ENCODE assay signal across 15 cellular contexts in the genomic region with DNA sequence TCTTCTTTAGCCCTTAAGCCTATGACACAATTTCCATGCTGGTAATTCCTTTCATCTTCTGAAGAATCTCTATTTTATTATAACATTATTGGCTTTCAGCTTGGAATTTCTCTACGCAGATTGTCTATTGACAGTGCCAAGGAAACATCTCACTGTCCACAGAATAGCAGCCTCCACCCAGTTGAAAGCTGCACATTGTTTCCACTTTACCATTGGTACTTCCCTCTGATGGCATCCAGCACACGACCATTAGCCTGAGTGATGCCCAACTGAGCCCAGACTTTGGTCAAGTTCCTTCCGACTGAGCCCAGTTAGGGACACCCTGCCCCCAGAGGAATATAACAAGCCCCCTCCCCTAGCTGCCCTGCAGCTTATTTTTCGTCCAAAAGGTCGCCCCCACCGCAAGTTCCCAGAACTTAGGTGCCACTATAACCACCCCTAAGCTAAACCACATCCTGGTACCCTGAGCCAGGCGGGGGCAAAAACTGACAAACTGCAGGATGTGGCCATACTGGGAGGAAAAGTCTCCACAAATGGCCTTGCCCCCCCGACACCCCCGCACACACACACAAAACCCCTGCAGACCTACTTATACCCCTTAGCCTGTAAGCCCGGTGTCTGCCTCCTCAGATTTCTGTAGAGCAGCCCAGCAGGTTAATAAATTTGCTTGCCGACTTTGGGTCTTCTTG. TPM values are rescaled to one million over a fixed set of nuclear protein-coding genes. Genes with fewer than 3 reads are reported as not detected.
A peak's percentile ranks its signal among the peaks of the same experiment; 100 is the strongest.
DNase-seq lines count a peak whose midpoint lies in the region; FAIRE-seq and TF ChIP-seq lines count a peak whose summit lies in the region.
"Had no signal": no experiment of that assay in that cellular context is flagged by ENCODE, and none has a peak within 500 bp of the region (broad histone marks: within the 10 kb centered on the region; RNA-seq: fewer than 3 reads in every experiment).

No MANE protein-coding gene starts in this region.

- TF ChIP-seq CTCF in GM13976 (IDR thresholded peaks at IDR 0.05; ENCODE audit: borderline replicate concordance, control extremely low read depth, extremely low read depth, insufficient read depth, missing control alignments), result no peak

- H3K4me3 ChIP-seq in mesendoderm (ENCODE audit: low read length), result no peak overlapping the region
- no peak overlapping the region for H3K4me3 ChIP-seq in HAP-1
- H3K4me3 ChIP-seq: SJSA1, tibial nerve had no signal

- peak overlapping the region; percentile 56 for H3K18ac ChIP-seq in mesendoderm (ENCODE audit: low read length)

- H3K36me3 ChIP-seq in mesendoderm (ENCODE audit: control insufficient read depth, insufficient read depth, low read length) (no peaks in the 10 kb centered on the region), HAP-1 (replicated peaks) (no peaks in the 10 kb centered on the region)
- H3K36me3 ChIP-seq: SJSA1, tibial nerve had no signal

- H3K9ac ChIP-seq in mesendoderm (ENCODE audit: low read length), result no peak overlapping the region

- no peak overlapping the region for H2BK120ac ChIP-seq in mesendoderm (ENCODE audit: low read depth, low read length)

- H2BK5ac ChIP-seq in mesendoderm (ENCODE audit: low read length), result no peak overlapping the region

- H4K8ac ChIP-seq in mesendoderm (ENCODE audit: low read depth, low read length), result no peak overlapping the region

- peaks cover 16% of the 10 kb centered on the region for H3K4me1 ChIP-seq in mesendoderm (ENCODE audit: control insufficient read depth, low read depth, low read length)
- no peaks in the 10 kb centered on the region for H3K4me1 ChIP-seq in HAP-1
- H3K4me1 ChIP-seq: SJSA1 had no signal

- no peak overlapping the region for H3K56ac ChIP-seq in mesendoderm (ENCODE audit: low read length)

- no peak overlapping the region for H2BK15ac ChIP-seq in mesendoderm (replicated peaks; ENCODE audit: low read depth)

- no peak overlapping the region for H4K5ac ChIP-seq in mesendoderm (ENCODE audit: low read length)

- peak overlapping the region; percentile 49 for H3K4ac ChIP-seq in mesendoderm (ENCODE audit: low read depth, low read length)

- H3K27me3 ChIP-seq in mesendoderm (ENCODE audit: insufficient read depth, low read length, poor library complexity) (no peaks in the 10 kb centered on the region), HAP-1 (ENCODE audit: low read depth) (peaks cover 18% of the 10 kb centered on the region)
- H3K27me3 ChIP-seq: SJSA1, tibial nerve had no signal

- FAIRE-seq in HTR-8/SVneo (lab: Jason Lieb, UNC), result no peak

- DNase-seq in stimulated activated naive CD4-positive, alpha-beta T cell (lab: John Stamatoyannopoulos, UW), result peak in 4 of 6 experiments; percentile 9 to 25 (median 14)
- no peak for DNase-seq in stimulated activated naive CD4-positive, alpha-beta T cell treated with Interleukin-2 at 50 U/mL for 16 hours (lab: John Stamatoyannopoulos, UW)
- peak; percentile 63 to 66 for DNase-seq in activated T-cell treated with anti-CD3 and anti-CD28 coated beads, Interleukin-2, amount 50 U/mL, for 48 hours
- peak; percentile 3 for DNase-seq in mesendoderm
- no peak for DNase-seq in NCI-H1105 (lab: John Stamatoyannopoulos, UW)
- DNase-seq in HTR-8/SVneo (ENCODE audit: insufficient read length, low spot score), result no peak
- DNase-seq in GM13976 (ENCODE audit: low spot score), result no peak
- no peak for DNase-seq in HAP-1 (ENCODE audit: low spot score in 2 of 2)
- DNase-seq: AML-193, left cardiac atrium, NCI-H1092 treated with DMSO at 0.1 percent for 48 hours, NCI-H524 treated with DMSO at 0.1 percent for 48 hours had no signal

- H3K27ac ChIP-seq in mesendoderm (ENCODE audit: low read depth, low read length), result no peak overlapping the region
- H3K27ac ChIP-seq: HL-60, SJSA1, tibial nerve had no signal

- no peaks in the 10 kb centered on the region for H3K79me1 ChIP-seq in mesendoderm (ENCODE audit: low read length)

- WGBS in mesendoderm (ENCODE audit: extremely low coverage, insufficient coverage, low lambda C conversion rate), result no CpG with 5 or more reads among the region's 11 CpGs

- H2AK5ac ChIP-seq in mesendoderm (ENCODE audit: low read length), result no peak overlapping the region

- H3K23ac ChIP-seq in mesendoderm (ENCODE audit: low read length), result no peak overlapping the region

- H3K4me2 ChIP-seq in mesendoderm (ENCODE audit: low read length), result no peak overlapping the region

- in situ Hi-C loops in GM13976 (cut with MboI; ENCODE audit: low sequenced_read_pairs, unreplicated experiment) (no loop called here), HAP-1 (cut with MboI; ENCODE audit: low sequenced_read_pairs) (no loop called here)

- no peaks in the 10 kb centered on the region for H3K9me3 ChIP-seq in HAP-1
- H3K9me3 ChIP-seq: SJSA1, tibial nerve had no signal

- no peaks in the 10 kb centered on the region for H3K79me2 ChIP-seq in mesendoderm (ENCODE audit: control insufficient read depth, insufficient read depth, low read length)

RNA-seq across cellular contexts. Expression of a gene that starts 13.2 kb away (rescaled TPM):
- not detected for polyA plus RNA-seq in mesendoderm (2013, experiment 1 of 2)
- 0.01 TPM for polyA plus RNA-seq in mesendoderm (2013, experiment 2 of 2)

Comparison
In these comparisons a context has a peak if more than half of its experiments do, and no peak if none do; other contexts are left out.
1. DNase-seq: peak in stimulated activated naive CD4-positive, alpha-beta T cell (4 of 6), activated T-cell treated with anti-CD3 and anti-CD28 coated beads, Interleukin-2, amount 50 U/mL, for 48 hours (2 of 2) and mesendoderm (single experiment); none in stimulated activated naive CD4-positive, alpha-beta T cell treated with Interleukin-2 at 50 U/mL for 16 hours (single experiment), NCI-H1105 (single experiment), HTR-8/SVneo (single experiment), GM13976 (single experiment) and HAP-1 (0 of 2).